34 cellular contexts compared by ENCODE assay signal in genomic region chr4:15918484-15919129, GRCh38. TPM values are rescaled to one million over a fixed set of nuclear protein-coding genes. Genes with fewer than 3 reads are reported as not detected.
DNase-seq lines count a peak whose midpoint lies in the region; ATAC-seq and TF ChIP-seq lines count a peak whose summit lies in the region.
"Had no signal": no experiment of that assay in that cellular context is flagged by ENCODE, and none has a peak within 500 bp of the region (broad histone marks: within the 10 kb centered on the region; RNA-seq: fewer than 3 reads in every experiment).

No MANE protein-coding gene starts in this region.

- TF ChIP-seq CTCF in MCF 10A (IDR thresholded peaks at IDR 0.05; ENCODE audit: unreplicated experiment), result no peak
- TF ChIP-seq CTCF in breast epithelium (IDR thresholded peaks at IDR 0.05), result no peak
- no peak for TF ChIP-seq CTCF in epithelial cell of esophagus (IDR thresholded peaks at IDR 0.05; ENCODE audit: insufficient read depth, low read depth, low read length, missing control alignments)
- no peak for TF ChIP-seq CTCF in mucosa of descending colon (IDR thresholded peaks at IDR 0.05)

- peak overlapping the region; percentile 8 for H3K4me3 Mint-ChIP-seq in MCF 10A (ENCODE audit: unreplicated experiment)
- H3K4me3 Mint-ChIP-seq: activated B cell treated with CpG ODN at 0.5 μM for 24 hours; activated CD4-positive, alpha-beta memory T cell treated with anti-CD3 and anti-CD28 coated beads, Interleukin-2, amount 10 ng/mL, durations not matched to agents 7 days and 5 days; HFFc6; naive thymus-derived CD4-positive, alpha-beta T cell had no signal

- peaks cover 59% of the 10 kb centered on the region for H3K4me1 Mint-ChIP-seq in MCF 10A (ENCODE audit: insufficient read depth, unreplicated experiment)
- H3K4me1 Mint-ChIP-seq: activated B cell treated with CpG ODN at 0.5 μM for 24 hours had no signal

- H3K9me3 Mint-ChIP-seq in MCF 10A (ENCODE audit: unreplicated experiment), result peaks cover 9% of the 10 kb centered on the region
- H3K9me3 Mint-ChIP-seq: activated CD4-positive, alpha-beta memory T cell treated with anti-CD3 and anti-CD28 coated beads, Interleukin-2, amount 10 ng/mL, durations not matched to agents 7 days and 5 days; HFFc6 had no signal

- POLR2A ChIA-PET in MCF 10A (lab: Yijun Ruan, JAX), result interaction anchor here (0.9 to 2.9 kb wide), 3 partner anchors 13 to 449 kb away, joined by 4 to 14 read pairs (median 6); partner anchors contain the start of genes CC2D2A and FGFBP1

- H3K27ac ChIP-seq in breast epithelium, result no peak overlapping the region
- H3K27ac ChIP-seq in caudate nucleus (ENCODE audit: low read depth, low read length), result no peak overlapping the region
- H3K27ac ChIP-seq: cardiac muscle cell, gastrocnemius medialis, tibial artery had no signal

- DNase-seq in MCF 10A (ENCODE audit: unreplicated experiment) (peak; percentile 84), breast epithelium (ENCODE audit: low spot score in 2 of 2) (no peak), epithelial cell of esophagus (ENCODE audit: low read depth) (peak; percentile 83), mucosa of descending colon (peak in 2 of 3 donors; percentile 57 to 71), GOT3 (lab: John Stamatoyannopoulos, UW) (no peak), caudate nucleus (lab: John Stamatoyannopoulos, UW) (no peak)
- DNase-seq: activated B cell treated with CpG ODN at 0.5 μM for 24 hours; activated CD4-positive, alpha-beta memory T cell treated with anti-CD3 and anti-CD28 coated beads, Interleukin-2, amount 10 ng/mL, durations not matched to agents 7 days and 5 days; activated gamma-delta T cell; activated T-cell treated with anti-CD3 and anti-CD28 coated beads for 4 hours; BE2C; DND-41; gastrocnemius medialis; HFFc6; hypothalamus; islet precursor cell; mesendoderm; naive thymus-derived CD4-positive, alpha-beta T cell; NCI-H1092 treated with DMSO at 0.1 percent for 48 hours; NCI-H510A; right cardiac atrium; stimulated activated CD4-positive, alpha-beta T cell treated with anti-CD3 and anti-CD28 coated beads, Interleukin-12 subunit alpha, Interleukin-12 subunit beta, amount 100 ng/mL, for 4 hours; stimulated activated CD4-positive, alpha-beta T cell treated with anti-CD3 and anti-CD28 coated beads, Interleukin-4, amount 100 ng/mL, for 4 hours; stimulated activated naive CD8-positive, alpha-beta T cell treated with anti-CD3 and anti-CD28 coated beads, Interleukin-15, Interleukin-2, amounts not matched to agents 100 U/mL and 50 U/mL, for 24 hours; tibial artery had no signal

- no peaks in the 10 kb centered on the region for H3K27me3 ChIP-seq in breast epithelium
- H3K27me3 ChIP-seq: BE2C, cardiac muscle cell, gastrocnemius medialis, tibial artery had no signal

- H3K4me1 ChIP-seq in breast epithelium, result no peaks in the 10 kb centered on the region
- H3K4me1 ChIP-seq in mucosa of descending colon (ENCODE audit: low read depth), result no peaks in the 10 kb centered on the region
- H3K4me1 ChIP-seq: BE2C, gastrocnemius medialis had no signal

- ATAC-seq in mucosa of descending colon (peak; percentile 92), GM19397 (IDR thresholded peaks at IDR 0.05; ENCODE audit: unreplicated experiment) (no peak), GM21717 (IDR thresholded peaks at IDR 0.05; ENCODE audit: unreplicated experiment) (no peak)
- ATAC-seq: gastrocnemius medialis; naive thymus-derived CD4-positive, alpha-beta T cell; stimulated activated naive CD8-positive, alpha-beta T cell treated with anti-CD3 and anti-CD28 coated beads, Interleukin-15, Interleukin-2, amounts not matched to agents 100 U/mL and 50 U/mL, for 24 hours had no signal

- intact Hi-C loops in MCF 10A (cut with micrococcal nuclease) (no loop called here), breast epithelium (cut with DNase I; ENCODE audit: low total_unique reads) (no loop called here), mucosa of descending colon (cut with DNase I, micrococcal nuclease) (no loop called here)

- peaks cover 7% of the 10 kb centered on the region for H3K36me3 Mint-ChIP-seq in MCF 10A (ENCODE audit: insufficient read depth, unreplicated experiment)
- H3K36me3 Mint-ChIP-seq: naive thymus-derived CD4-positive, alpha-beta T cell had no signal

- no peaks in the 10 kb centered on the region for H3K36me3 ChIP-seq in breast epithelium
- no peaks in the 10 kb centered on the region for H3K36me3 ChIP-seq in mucosa of descending colon (ENCODE audit: low read depth)
- H3K36me3 ChIP-seq: BE2C, cardiac muscle cell, gastrocnemius medialis, tibial artery had no signal

- H3K27ac Mint-ChIP-seq in MCF 10A (ENCODE audit: low read depth, unreplicated experiment), result peak overlapping the region; percentile 13
- H3K27ac Mint-ChIP-seq: activated B cell treated with CpG ODN at 0.5 μM for 24 hours; activated CD4-positive, alpha-beta memory T cell treated with anti-CD3 and anti-CD28 coated beads, Interleukin-2, amount 10 ng/mL, durations not matched to agents 7 days and 5 days; HFFc6; naive thymus-derived CD4-positive, alpha-beta T cell had no signal

- no peaks in the 10 kb centered on the region for H3K27me3 Mint-ChIP-seq in MCF 10A (ENCODE audit: insufficient read depth, unreplicated experiment)

- no peak for TF ChIP-seq POLR2A in breast epithelium (IDR thresholded peaks at IDR 0.05)

- CTCF ChIA-PET in MCF 10A (lab: Yijun Ruan, JAX), result interaction anchor here (0.5 to 1.2 kb wide), 7 partner anchors 12 to 1998 kb away, joined by 3 to 8 read pairs (median 3); no protein-coding TSS in a partner anchor

- H3K9me3 ChIP-seq in breast epithelium (no peaks in the 10 kb centered on the region), mucosa of descending colon (no peaks in the 10 kb centered on the region)
- H3K9me3 ChIP-seq: BE2C, gastrocnemius medialis, tibial artery had no signal

- no TSS peak for BruUV-seq in MCF 10A (replicated peaks; lab: Mats Ljungman, UMichigan)

- no peak overlapping the region for H3K4me3 ChIP-seq in breast epithelium
- no peak overlapping the region for H3K4me3 ChIP-seq in epithelial cell of esophagus (ENCODE audit: low read length)
- H3K4me3 ChIP-seq in mucosa of descending colon, result no peak overlapping the region
- H3K4me3 ChIP-seq: cardiac muscle cell, gastrocnemius medialis, tibial artery had no signal

RNA-seq across cellular contexts. Expression of gene FGFBP1, which starts 19.9 kb away (rescaled TPM):
- total RNA-seq in MCF 10A (2022), result 9.5 and 13.8 TPM in 2 replicates
- under 1 TPM in 1 of 3 donors, not detected in 2; 0.73 TPM for total RNA-seq in breast epithelium
- total RNA-seq in mucosa of descending colon, result 10 to 100 TPM; 10.8 to 39.4 (median 34.7) TPM
- total RNA-seq: A673; activated B cell treated with CpG ODN at 0.5 μM for 24 hours; activated CD4-positive, alpha-beta memory T cell treated with anti-CD3 and anti-CD28 coated beads, Interleukin-2, amount 10 ng/mL, durations not matched to agents 7 days and 5 days; cardiac muscle cell; dermis microvascular lymphatic vessel endothelial cell; gastrocnemius medialis; HFFc6; LHCN-M2; naive thymus-derived CD4-positive, alpha-beta T cell; osteocyte; RPMI7951 had no signal

RNA-seq across cellular contexts. Expression of gene FGFBP2, which starts 44.4 kb away (rescaled TPM):
- not detected in 2 replicates for total RNA-seq in MCF 10A (2022)
- 1 to 10 TPM; 3.4 to 6.4 (median 6.2) TPM for total RNA-seq in breast epithelium
- 1 to 10 TPM in 1 of 3 donors, not detected in 2; 4.0 TPM for total RNA-seq in mucosa of descending colon
- total RNA-seq: A673, cardiac muscle cell, dermis microvascular lymphatic vessel endothelial cell, epithelial cell of proximal tubule, HFFc6, LHCN-M2, osteocyte, RPMI7951 had no signal

Comparison
In these comparisons a context has a peak if more than half of its experiments do, and no peak if none do; other contexts are left out.
1. DNase-seq: peak in MCF 10A (single experiment), epithelial cell of esophagus (single experiment) and mucosa of descending colon (2 of 3); none in breast epithelium (0 of 2), GOT3 (single experiment) and caudate nucleus (0 of 61).